In genomic region chr10:98898987-98899386, GRCh38 we compare ENCODE assay signal across 38 cellular contexts.
"Had no signal": no experiment of that assay in that cellular context is flagged by ENCODE, and none has a peak within 500 bp of the region (broad histone marks: within the 10 kb centered on the region; RNA-seq: fewer than 3 reads in every experiment).

No MANE protein-coding gene starts in this region.

- H3K36me3 ChIP-seq: MG63, WERI-Rb-1 had no signal

- H3K27me3 ChIP-seq: MG63 had no signal

- FAIRE-seq: bronchial epithelial cell, RCC 7860 had no signal

- H2AFZ ChIP-seq: PC-9 had no signal

- H3K27ac ChIP-seq: PC-9, RWPE1, WERI-Rb-1 had no signal

- DNase-seq: activated CD4-positive, alpha-beta memory T cell treated with anti-CD3 and anti-CD28 coated beads, Interleukin-2, amount 10 ng/mL, durations not matched to agents 7 days and 5 days; activated CD4-positive, alpha-beta T cell treated with anti-CD3 and anti-CD28 coated beads for 1 hour; activated CD4-positive, alpha-beta T cell treated with anti-CD3 and anti-CD28 coated beads for 48 hours; activated CD4-positive, CD25-positive, alpha-beta regulatory T cell; activated CD8-positive, alpha-beta memory T cell treated with anti-CD3 and anti-CD28 coated beads for 24 hours; activated CD8-positive, alpha-beta memory T cell treated with anti-CD3 and anti-CD28 coated beads, Interleukin-2, amount 10 ng/mL, durations not matched to agents 7 days and 5 days; activated CD8-positive, alpha-beta memory T cell treated with anti-CD3 and anti-CD28 coated beads, Interleukin-2, amount 50 U/mL, for 48 hours; activated effector memory CD4-positive, alpha-beta T cell treated with Interleukin-2 at 50 U/mL for 16 hours; activated naive CD4-positive, alpha-beta T cell treated with anti-CD3 and anti-CD28 coated beads, Interleukin-2, amount 10 ng/mL, durations not matched to agents 7 days and 5 days; activated naive CD8-positive, alpha-beta T cell treated with anti-CD3 and anti-CD28 coated beads, Interleukin-2, amount 50 U/mL, for 24 hours; activated T-cell treated with anti-CD3 and anti-CD28 coated beads, Interleukin-2, amount 50 U/mL, for 48 hours; anterior cingulate cortex; caudate nucleus; cerebellar nuclear complex; cortex of kidney; Karpas-422; KBM-7; MG63; NCI-H1048; NCI-H1436; NCI-H1694; NCI-H1930; NCI-H2107; NCI-H446 treated with DMSO at 0.1 percent for 48 hours; NCI-H524; NCI-H82; NK-92 treated with Interleukin-12 subunit alpha and Interleukin-12 subunit beta, amount 100 ng/mL, for 24 hours; PC-9; SIG-M5; SW 1271; T-helper 1 cell; T-helper 2 cell; T-helper 9 cell; WERI-Rb-1 had no signal

- H3K4me2 ChIP-seq: PC-9 had no signal

- ATAC-seq: activated CD8-positive, alpha-beta memory T cell treated with anti-CD3 and anti-CD28 coated beads, Interleukin-2, amount 10 ng/mL, durations not matched to agents 7 days and 5 days; activated naive CD8-positive, alpha-beta T cell treated with anti-CD3 and anti-CD28 coated beads, Interleukin-2, amount 50 U/mL, for 24 hours; Right ventricle myocardium inferior had no signal

- H3K9me3 ChIP-seq: MG63 had no signal

- H3K4me3 ChIP-seq: MG63, PC-9 had no signal
